1 cellular context compared by ENCODE assay signal in the genomic region with DNA sequence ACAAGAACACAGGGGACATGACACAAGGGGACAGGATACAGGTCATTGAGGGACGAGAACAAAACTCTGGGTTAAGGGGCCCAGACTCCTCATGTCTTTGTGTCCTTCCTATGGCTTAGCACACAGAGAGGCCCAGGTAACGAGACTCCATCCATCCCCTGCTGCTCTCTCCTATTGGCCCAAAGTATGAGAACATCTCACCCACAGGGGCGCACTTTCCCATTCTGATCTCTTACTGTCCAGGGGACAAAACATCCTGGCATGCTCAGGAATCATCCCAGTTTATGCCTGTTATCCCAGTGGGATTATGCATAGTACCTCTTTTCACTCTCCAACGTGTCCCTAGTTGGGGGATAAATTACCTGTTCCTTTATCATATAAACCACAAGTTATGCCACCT.
TF ChIP-seq lines count a peak whose summit lies in the region.

No MANE protein-coding gene starts in this region.

TF ChIP-seq in H1, 55 proteins besides CTCF, POLR2A, EP300 and RAD21:
- TF ChIP-seq ATF2 (IDR thresholded peaks at IDR 0.05; ENCODE audit: low read length), result no peak
- no peak for TF ChIP-seq POLR2AphosphoS5 (IDR thresholded peaks at IDR 0.05; ENCODE audit: low read depth, low read length)
- TF ChIP-seq EZH2 (IDR thresholded peaks at IDR 0.05; ENCODE audit: low read depth, low read length, severe bottlenecking), result no peak
- TF ChIP-seq, protein P1, sequence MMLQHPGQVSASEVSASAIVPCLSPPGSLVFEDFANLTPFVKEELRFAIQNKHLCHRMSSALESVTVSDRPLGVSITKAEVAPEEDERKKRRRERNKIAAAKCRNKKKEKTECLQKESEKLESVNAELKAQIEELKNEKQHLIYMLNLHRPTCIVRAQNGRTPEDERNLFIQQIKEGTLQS (IDR thresholded peaks at IDR 0.05; ENCODE audit: insufficient read depth, low read depth, low read length), result no peak
- TF ChIP-seq HDAC6 (IDR thresholded peaks at IDR 0.05; ENCODE audit: low read depth, low read length), result no peak
- TF ChIP-seq HDAC2 (IDR thresholded peaks at IDR 0.05; ENCODE audit: borderline replicate concordance in 1 of 2, low read depth in 2 of 2, low read length in 2 of 2), result no peak
- TF ChIP-seq, protein P2, sequence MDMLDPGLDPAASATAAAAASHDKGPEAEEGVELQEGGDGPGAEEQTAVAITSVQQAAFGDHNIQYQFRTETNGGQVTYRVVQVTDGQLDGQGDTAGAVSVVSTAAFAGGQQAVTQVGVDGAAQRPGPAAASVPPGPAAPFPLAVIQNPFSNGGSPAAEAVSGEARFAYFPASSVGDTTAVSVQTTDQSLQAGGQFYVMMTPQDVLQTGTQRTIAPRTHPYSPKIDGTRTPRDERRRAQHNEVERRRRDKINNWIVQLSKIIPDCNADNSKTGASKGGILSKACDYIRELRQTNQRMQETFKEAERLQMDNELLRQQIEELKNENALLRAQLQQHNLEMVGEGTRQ (IDR thresholded peaks at IDR 0.05; ENCODE audit: low read length), result no peak
- no peak for TF ChIP-seq BRCA1 (IDR thresholded peaks at IDR 0.05; ENCODE audit: low read depth, low read length)
- TF ChIP-seq POU5F1 (IDR thresholded peaks at IDR 0.05; ENCODE audit: low read depth, low read length), result no peak
- no peak for TF ChIP-seq CBX5 (IDR thresholded peaks at IDR 0.05; ENCODE audit: low read depth, low read length)
- TF ChIP-seq CREB1 (IDR thresholded peaks at IDR 0.05), result no peak
- no peak for TF ChIP-seq SRF (IDR thresholded peaks at IDR 0.05; ENCODE audit: low read depth, low read length)
- TF ChIP-seq SP4 (IDR thresholded peaks at IDR 0.05; ENCODE audit: low read length), result no peak
- TF ChIP-seq SP2 (IDR thresholded peaks at IDR 0.05; ENCODE audit: low read length), result no peak
- no peak for TF ChIP-seq SIRT6 (IDR thresholded peaks at IDR 0.05; ENCODE audit: low read length)
- no peak for TF ChIP-seq JUND (IDR thresholded peaks at IDR 0.05; ENCODE audit: low read length)
- no peak for TF ChIP-seq CTBP2 (IDR thresholded peaks at IDR 0.05; ENCODE audit: borderline replicate concordance, insufficient read depth, insufficient read length, low read length)
- TF ChIP-seq GABPA (IDR thresholded peaks at IDR 0.05; ENCODE audit: borderline replicate concordance, insufficient read depth, low read length), result no peak
- no peak for TF ChIP-seq SAP30 (IDR thresholded peaks at IDR 0.05; ENCODE audit: insufficient read depth, insufficient replicate concordance, low read length)
TF ChIP-seq in H1: peak in this region for 0.
